In genomic region chr9:33076360-33077004, GRCh38 we compare ENCODE assay signal across 1 cellular context.
TF ChIP-seq lines count a peak whose summit lies in the region.

Gene SMU1, minus strand, starts transcription at chr9:33076674. Its CDS starts 66 bp downstream, at chr9:33076608.

TF ChIP-seq in K562, 482 proteins besides CTCF, POLR2A, EP300 and RAD21 (continued from another document and continues in another):
- no peak for TF ChIP-seq TRIM25 (IDR thresholded peaks at IDR 0.05; ENCODE audit: borderline replicate concordance)
- TF ChIP-seq CXXC5 (CRISPR knock-in tag; IDR thresholded peaks at IDR 0.05): peak; percentile 79
- peak; percentile 47; the same call in 1 of the 2 replicates for TF ChIP-seq RB1 (IDR thresholded peaks at IDR 0.05; ENCODE audit: low read depth)
- no peak for TF ChIP-seq MECOM (CRISPR knock-in tag; IDR thresholded peaks at IDR 0.05)
- TF ChIP-seq BCLAF1 (IDR thresholded peaks at IDR 0.05; ENCODE audit: borderline replicate concordance in 1 of 2, control insufficient read depth in 1 of 2, low read depth in 2 of 2, low read length in 1 of 2): no peak
- peak; percentile 84 for TF ChIP-seq EP400 (IDR thresholded peaks at IDR 0.05)
- no peak for TF ChIP-seq TEAD4 (IDR thresholded peaks at IDR 0.05; ENCODE audit: low read length)
- TF ChIP-seq TEAD4 (CRISPR knock-in tag; IDR thresholded peaks at IDR 0.05; ENCODE audit: borderline replicate concordance): no peak
- TF ChIP-seq MNT (conservative IDR thresholded peaks at IDR 0.05): peak in 1 of 2 experiments; percentile 64; a peak in 2 of 4 replicates
- no peak for TF ChIP-seq CREB3 (tag; conservative IDR thresholded peaks at IDR 0.05; ENCODE audit: low read depth)
- TF ChIP-seq RAD51 (IDR thresholded peaks at IDR 0.05; ENCODE audit: borderline replicate concordance, low read depth): no peak
- no peak for TF ChIP-seq TSHZ1 (CRISPR knock-in tag; IDR thresholded peaks at IDR 0.05)
- peak; percentile 59; the same call in 1 of the 2 replicates for TF ChIP-seq RNF2 (IDR thresholded peaks at IDR 0.05)
- TF ChIP-seq TFAP4 (CRISPR knock-in tag; IDR thresholded peaks at IDR 0.05; ENCODE audit: borderline replicate concordance): peak; percentile 79; the same call in 1 of the 2 replicates
- peak; percentile 98 for TF ChIP-seq MTA1 (IDR thresholded peaks at IDR 0.05; ENCODE audit: borderline replicate concordance)
- TF ChIP-seq ZZZ3 (IDR thresholded peaks at IDR 0.05): peak; percentile 89
- TF ChIP-seq NFE2 (IDR thresholded peaks at IDR 0.05; ENCODE audit: low read depth): no peak
- no peak for TF ChIP-seq HMGN3 (IDR thresholded peaks at IDR 0.05; ENCODE audit: borderline replicate concordance, extremely low read depth, insufficient read length, low read depth, low read length)
- no peak for TF ChIP-seq PATZ1 (CRISPR knock-in tag; IDR thresholded peaks at IDR 0.05; ENCODE audit: borderline replicate concordance)
- TF ChIP-seq KLF6 (CRISPR knock-in tag; IDR thresholded peaks at IDR 0.05; ENCODE audit: borderline replicate concordance): no peak
- peak; percentile 68 for TF ChIP-seq POLR3A (IDR thresholded peaks at IDR 0.05; ENCODE audit: borderline replicate concordance, extremely low read depth, insufficient read depth, insufficient read length)
- TF ChIP-seq DMBX1 (CRISPR knock-in tag; IDR thresholded peaks at IDR 0.05; ENCODE audit: borderline replicate concordance): no peak
- no peak for TF ChIP-seq USF2 (CRISPR knock-in tag; IDR thresholded peaks at IDR 0.05)
- TF ChIP-seq EWSR1 (IDR thresholded peaks at IDR 0.05; ENCODE audit: borderline replicate concordance, low read depth, partially characterized antibody): no peak
- no peak for TF ChIP-seq SFPQ (IDR thresholded peaks at IDR 0.05; ENCODE audit: low read depth, low read length)
- TF ChIP-seq BMI1 (IDR thresholded peaks at IDR 0.05; ENCODE audit: low read length): no peak
- TF ChIP-seq RFX1 (IDR thresholded peaks at IDR 0.05): no peak
- TF ChIP-seq BACH1 (tag; IDR thresholded peaks at IDR 0.05): no peak
- no peak for TF ChIP-seq CBX3 (IDR thresholded peaks at IDR 0.05; ENCODE audit: borderline replicate concordance in 1 of 2, low read length in 2 of 2)
- no peak for TF ChIP-seq LARP7 (IDR thresholded peaks at IDR 0.05)
- no peak for TF ChIP-seq SRSF7 (optimal IDR thresholded peaks at IDR 0.05; ENCODE audit: low read depth, low read length)
- no peak for TF ChIP-seq ZC3H11A (IDR thresholded peaks at IDR 0.05; ENCODE audit: low read depth, low read length)
- TF ChIP-seq ZNF778 (CRISPR knock-in tag; IDR thresholded peaks at IDR 0.05): no peak
- peak; percentile 71 to 72 for TF ChIP-seq NRF1 (conservative IDR thresholded peaks at IDR 0.05 in 1 of 2, IDR thresholded peaks at IDR 0.05 in 1 of 2)
- TF ChIP-seq TGIF2 (CRISPR knock-in tag; IDR thresholded peaks at IDR 0.05): no peak
- TF ChIP-seq KAT2B (IDR thresholded peaks at IDR 0.05; ENCODE audit: low read depth, low read length): no peak
- no peak for TF ChIP-seq ELF2 (CRISPR knock-in tag; IDR thresholded peaks at IDR 0.05)
- peak; percentile 44 to 74; a peak in 3 of 4 replicates for TF ChIP-seq FOXK2 (conservative IDR thresholded peaks at IDR 0.05 in 1 of 2, IDR thresholded peaks at IDR 0.05 in 1 of 2; ENCODE audit: low read depth in 2 of 2)
- 0 out of 2 replicates have a peak, but pooled peaks have one; percentile 27 for TF ChIP-seq TCF3 (CRISPR knock-in tag; IDR thresholded peaks at IDR 0.05)
- no peak for TF ChIP-seq ZNF445 (CRISPR knock-in tag; IDR thresholded peaks at IDR 0.05; ENCODE audit: low read depth)
- TF ChIP-seq RBFOX2 (IDR thresholded peaks at IDR 0.05; ENCODE audit: low read depth, low read length): peak; percentile 90
- TF ChIP-seq GTF2A2 (tag; IDR thresholded peaks at IDR 0.05): no peak
- TF ChIP-seq ZBTB8A (IDR thresholded peaks at IDR 0.05; ENCODE audit: partially characterized antibody): no peak
- TF ChIP-seq SMAD1 (IDR thresholded peaks at IDR 0.05; ENCODE audit: low read depth, low read length, partially characterized antibody): no peak
- TF ChIP-seq ZNF23 (CRISPR knock-in tag; IDR thresholded peaks at IDR 0.05): no peak
- TF ChIP-seq HDAC3 (IDR thresholded peaks at IDR 0.05; ENCODE audit: borderline replicate concordance, partially characterized antibody): no peak
- no peak for TF ChIP-seq GTF2F1 (IDR thresholded peaks at IDR 0.05; ENCODE audit: low read depth, low read length)
- no peak for TF ChIP-seq ZNF263 (CRISPR knock-in tag; IDR thresholded peaks at IDR 0.05; ENCODE audit: borderline replicate concordance)
- TF ChIP-seq FOXM1 (IDR thresholded peaks at IDR 0.05; ENCODE audit: low read depth): no peak
- TF ChIP-seq FOXM1 (CRISPR knock-in tag; IDR thresholded peaks at IDR 0.05; ENCODE audit: low read depth): no peak
- no peak for TF ChIP-seq ZFP30 (CRISPR knock-in tag; IDR thresholded peaks at IDR 0.05; ENCODE audit: borderline replicate concordance)
- TF ChIP-seq ZNF124 (CRISPR knock-in tag; IDR thresholded peaks at IDR 0.05): no peak
- TF ChIP-seq YY1 (IDR thresholded peaks at IDR 0.05; ENCODE audit: borderline replicate concordance in 1 of 3, control insufficient read depth in 1 of 3, extremely low read depth in 1 of 3, insufficient read depth in 3 of 3, insufficient read length in 1 of 3, insufficient replicate concordance in 2 of 3, low read depth in 1 of 3, low read length in 2 of 3): peak in 1 of 3 experiments; percentile 14
- TF ChIP-seq STAT5A (IDR thresholded peaks at IDR 0.05; ENCODE audit: borderline replicate concordance, low read length): no peak
